Comparison of ENCODE assay signal across 11 cellular contexts in genomic region chr17:73401911-73402310, GRCh38.
DNase-seq lines count a peak whose midpoint lies in the region; ATAC-seq and TF ChIP-seq lines count a peak whose summit lies in the region.
"Had no signal": no experiment of that assay in that cellular context is flagged by ENCODE, and none has a peak within 500 bp of the region (broad histone marks: within the 10 kb centered on the region; RNA-seq: fewer than 3 reads in every experiment).

No MANE protein-coding gene starts in this region.

- no peak overlapping the region for H3K9ac ChIP-seq in NT2/D1 (ENCODE audit: insufficient read length, low read depth)
- no peak overlapping the region for H3K9ac ChIP-seq in endodermal cell (ENCODE audit: extremely low read depth, low read length, poor library complexity, severe bottlenecking)

- 77 to 87% methylated on average over 15 to 18 of the region's 18 CpGs for WGBS in endodermal cell (ENCODE audit: insufficient coverage in 1 of 2, insufficient read length in 1 of 2), 2 experiments
- WGBS in thyroid gland, 2 donors: 43 to 63% methylated on average over 12 to 15 of the region's 18 CpGs

- DNase-seq in H7 (peak; percentile 84), NT2/D1 (ENCODE audit: low read depth, low spot score) (peak; percentile 16), endodermal cell (peak; percentile 89), nephron progenitor cell (peak; percentile 62), thyroid gland (no peak), RKO (ENCODE audit: low spot score) (no peak), ureter (ENCODE audit: low spot score) (no peak)
- DNase-seq: KG1 had no signal

- no peaks in the 10 kb centered on the region for H3K9me3 Mint-ChIP-seq in endodermal cell
- H3K9me3 Mint-ChIP-seq in nephron progenitor cell: no peaks in the 10 kb centered on the region

- H3K27ac Mint-ChIP-seq in endodermal cell (no peak overlapping the region), nephron progenitor cell (no peak overlapping the region)

- H3K4me1 Mint-ChIP-seq in endodermal cell (no peaks in the 10 kb centered on the region), nephron progenitor cell (peaks cover 17% of the 10 kb centered on the region)

- ATAC-seq in HG03378 (IDR thresholded peaks at IDR 0.05; ENCODE audit: unreplicated experiment): no peak

- no peak for TF ChIP-seq POLR2A in thyroid gland (IDR thresholded peaks at IDR 0.05)

- no peaks in the 10 kb centered on the region for H3K27me3 Mint-ChIP-seq in endodermal cell (ENCODE audit: insufficient read depth)
- H3K27me3 Mint-ChIP-seq in nephron progenitor cell (ENCODE audit: low read depth, poor library complexity): peaks cover 9% of the 10 kb centered on the region

- intact Hi-C loops in thyroid gland (cut with DNase I): no loop called here

- peaks cover 4% of the 10 kb centered on the region for H3K36me3 Mint-ChIP-seq in endodermal cell (ENCODE audit: low read depth)
- H3K36me3 Mint-ChIP-seq in nephron progenitor cell (ENCODE audit: low read depth): peaks cover 45% of the 10 kb centered on the region

- H3K27ac ChIP-seq in endodermal cell (ENCODE audit: low read depth, low read length) (no peak overlapping the region), thyroid gland (no peak overlapping the region)
- H3K27ac ChIP-seq: SK-N-MC had no signal

- TF ChIP-seq CTCF in endodermal cell (conservative IDR thresholded peaks at IDR 0.05) (no peak), nephron progenitor cell (IDR thresholded peaks at IDR 0.05) (no peak), thyroid gland (IDR thresholded peaks at IDR 0.05) (no peak)

- no peaks in the 10 kb centered on the region for H3K36me3 ChIP-seq in H7 (replicated peaks; ENCODE audit: control insufficient read depth, insufficient read depth, low read length)
- peaks cover 44% of the 10 kb centered on the region for H3K36me3 ChIP-seq in NT2/D1 (ENCODE audit: insufficient read depth, insufficient read length, low read length)
- no peaks in the 10 kb centered on the region for H3K36me3 ChIP-seq in endodermal cell (ENCODE audit: control insufficient read depth, insufficient read depth, low read length)
- no peaks in the 10 kb centered on the region for H3K36me3 ChIP-seq in thyroid gland
- H3K36me3 ChIP-seq: HAP-1 had no signal

- H3K4me3 Mint-ChIP-seq in endodermal cell (no peak overlapping the region), nephron progenitor cell (no peak overlapping the region)

- H3K4me3 ChIP-seq in H7 (ENCODE audit: insufficient read depth, low read depth, low read length) (no peak overlapping the region), NT2/D1 (ENCODE audit: insufficient read length, low read depth) (no peak overlapping the region), endodermal cell (ENCODE audit: low read length) (no peak overlapping the region), thyroid gland (replicated peaks in 1 of 3) (no peak overlapping the region)
- H3K4me3 ChIP-seq: HAP-1, SK-N-MC had no signal

- H3K27me3 ChIP-seq in H7 (ENCODE audit: control insufficient read depth, insufficient read depth, low read length) (no peaks in the 10 kb centered on the region), NT2/D1 (ENCODE audit: insufficient read depth, insufficient read length) (no peaks in the 10 kb centered on the region), endodermal cell (ENCODE audit: control insufficient read depth, insufficient read depth, low read length, poor library complexity, severe bottlenecking) (no peaks in the 10 kb centered on the region), thyroid gland (no peaks in the 10 kb centered on the region)

- H3K9me3 ChIP-seq in NT2/D1 (ENCODE audit: insufficient read depth, low read length) (no peaks in the 10 kb centered on the region), endodermal cell (ENCODE audit: control insufficient read depth, low read length) (no peaks in the 10 kb centered on the region), thyroid gland (no peaks in the 10 kb centered on the region)
- H3K9me3 ChIP-seq: HAP-1 had no signal

- H3K4me1 ChIP-seq in NT2/D1 (ENCODE audit: insufficient read depth, insufficient read length) (peaks cover 2% of the 10 kb centered on the region), endodermal cell (ENCODE audit: control insufficient read depth, insufficient read depth, low read length) (no peaks in the 10 kb centered on the region), thyroid gland (no peaks in the 10 kb centered on the region)
- H3K4me1 ChIP-seq: HAP-1 had no signal

Comparison
In these comparisons a context has a peak if more than half of its experiments do, and no peak if none do; other contexts are left out.
1. DNase-seq: peak in H7 (single experiment), NT2/D1 (single experiment), endodermal cell (single experiment) and nephron progenitor cell (single experiment); none in thyroid gland (0 of 2), RKO (single experiment) and ureter (single experiment).